In the genomic region with DNA sequence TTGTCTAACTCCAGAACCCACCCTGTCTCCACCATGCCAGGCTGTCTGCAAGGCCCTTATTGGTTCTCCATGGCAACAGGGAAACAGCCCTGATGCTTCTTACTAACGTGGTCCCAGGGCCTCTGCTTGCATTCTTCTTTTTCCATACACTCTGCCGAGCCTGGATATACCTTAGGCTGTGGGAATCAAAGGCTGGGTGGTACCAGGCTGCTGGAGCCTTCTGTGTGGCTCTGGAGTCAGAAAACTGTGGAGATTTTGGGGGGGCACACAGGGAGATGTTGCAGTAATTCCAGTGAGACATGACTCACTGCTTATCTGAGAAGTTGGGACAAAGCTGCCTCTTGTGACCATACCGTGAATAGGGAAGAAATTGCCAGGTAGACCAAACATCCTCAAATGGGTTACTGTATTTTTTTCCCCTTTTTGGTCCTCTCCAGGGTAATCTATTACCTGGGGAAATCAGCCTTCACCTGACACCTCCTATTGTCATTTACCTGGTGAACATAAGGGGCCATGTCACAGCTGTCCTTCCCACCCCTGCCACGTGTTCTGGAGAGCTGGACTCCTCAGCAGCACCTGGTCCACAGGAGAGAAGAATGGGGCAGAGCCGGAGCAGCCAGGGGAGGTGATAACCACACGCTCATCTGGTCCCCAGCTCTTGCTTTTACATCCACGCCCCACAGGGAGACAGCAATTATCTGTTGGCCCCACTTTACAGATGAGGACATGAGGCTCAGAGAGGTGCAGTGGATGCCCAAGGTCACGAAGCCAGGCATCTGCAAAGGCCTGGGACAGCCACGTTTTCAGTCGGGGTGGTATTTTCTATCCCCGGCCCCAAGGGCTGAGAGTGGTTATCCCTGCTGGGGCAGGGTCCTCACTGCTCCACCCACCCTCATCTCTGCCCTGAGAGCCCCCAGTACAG, we compare ENCODE assay signal across 11 cellular contexts. TPM values are rescaled to one million over a fixed set of nuclear protein-coding genes. Genes with fewer than 3 reads are reported as not detected.
DNase-seq lines count a peak whose midpoint lies in the region; ATAC-seq and TF ChIP-seq lines count a peak whose summit lies in the region.
"Had no signal": no experiment of that assay in that cellular context is flagged by ENCODE, and none has a peak within 500 bp of the region (broad histone marks: within the 10 kb centered on the region; RNA-seq: fewer than 3 reads in every experiment).

No MANE protein-coding gene starts in this region.

- H3K9ac ChIP-seq in HCT116 (ENCODE audit: low read length) (0 out of 2 replicates have a peak overlapping the region, but pooled peaks have one; percentile 10), adipocyte (ENCODE audit: low read length) (peak overlapping the region; percentile 32), skeletal muscle satellite cell (ENCODE audit: low read depth, low read length) (no peak overlapping the region)

- DNase-seq in HCT116 (ENCODE audit: low read depth, low spot score) (no peak), adipocyte (ENCODE audit: low read depth) (peak; percentile 59), islet precursor cell (peak; percentile 60), HCEC 1CT (no peak), NCI-H510A (lab: John Stamatoyannopoulos, UW) (no peak)
- DNase-seq in activated CD8-positive, alpha-beta memory T cell treated with anti-CD3 and anti-CD28 coated beads, Interleukin-2, amount 50 U/mL, for 48 hours, result no peak
- DNase-seq: activated CD4-positive, alpha-beta T cell treated with anti-CD3 and anti-CD28 coated beads, Interleukin-2, amount 10 ng/mL, durations not matched to agents 24 days and 14 days; activated effector memory CD4-positive, alpha-beta T cell treated with anti-CD3 and anti-CD28 coated beads, Interleukin-2, amount 50 U/mL, for 16 hours; MM.1S had no signal

- peaks cover 91% of the 10 kb centered on the region for H3K79me2 ChIP-seq in HCT116 (ENCODE audit: insufficient read depth, low read length)

- no peak for TF ChIP-seq POLR2A in HCT116 (IDR thresholded peaks at IDR 0.05; ENCODE audit: borderline replicate concordance, extremely low read depth, insufficient read depth, insufficient read length)

- intact Hi-C loops in HCT116 (cut with micrococcal nuclease), result no loop called here

- H3K4me2 ChIP-seq in HCT116 (ENCODE audit: low read length), result peak overlapping the region; percentile 100
- H3K4me2 ChIP-seq in skeletal muscle satellite cell (ENCODE audit: low read length), result peak overlapping the region; percentile 39

- H3K4me1 ChIP-seq in HCT116 (ENCODE audit: control insufficient read depth in 1 of 2, insufficient read depth in 2 of 2, low read length in 2 of 2) (peaks cover 38 to 70% of the 10 kb centered on the region in 2 experiments), adipocyte (ENCODE audit: control insufficient read depth, insufficient read depth, low read length) (peaks cover 75% of the 10 kb centered on the region), skeletal muscle satellite cell (ENCODE audit: control insufficient read depth, insufficient read depth, low read length) (peaks cover 81% of the 10 kb centered on the region)

- no TSS peak for BruUV-seq in HCT116 (replicated peaks; lab: Mats Ljungman, UMichigan)

- ATAC-seq in HCT116 (no peak), GM19452 (IDR thresholded peaks at IDR 0.05; ENCODE audit: unreplicated experiment) (no peak)

- RAD21 ChIA-PET in HCT116 (lab: Charles Lee; ENCODE audit: low non-redundant PET in 1 of 2, low total read pairs in 2 of 2, uncharacterized antibody in 2 of 2, unreplicated experiment in 2 of 2), result no interaction called here

- no peaks in the 10 kb centered on the region for H3K27me3 ChIP-seq in HCT116 (ENCODE audit: insufficient read depth, low read length)
- no peaks in the 10 kb centered on the region for H3K27me3 ChIP-seq in adipocyte (replicated peaks; ENCODE audit: control insufficient read depth, insufficient read depth, low read length)
- H3K27me3 ChIP-seq in skeletal muscle satellite cell (ENCODE audit: control insufficient read depth, insufficient read depth, low read length), result no peaks in the 10 kb centered on the region

- H3K9me3 ChIP-seq in HCT116 (ENCODE audit: control insufficient read depth in 1 of 2, insufficient read depth in 1 of 2, low read depth in 1 of 2, low read length in 2 of 2) (no peaks in the 10 kb centered on the region), adipocyte (ENCODE audit: control insufficient read depth, low read length) (no peaks in the 10 kb centered on the region), skeletal muscle satellite cell (replicated peaks; ENCODE audit: low read length) (no peaks in the 10 kb centered on the region)

- H3K4me3 ChIP-seq in HCT116 (replicated peaks in 1 of 2; ENCODE audit: low read depth in 1 of 2, low read length in 2 of 2) (no peak overlapping the region), adipocyte (ENCODE audit: low read length) (peak overlapping the region; percentile 56), skeletal muscle satellite cell (ENCODE audit: low read length) (no peak overlapping the region)

- H3K9me2 ChIP-seq in HCT116 (ENCODE audit: insufficient read depth), result no peaks in the 10 kb centered on the region

- no peak overlapping the region for H3K27ac ChIP-seq in HCT116 (ENCODE audit: low read depth, low read length)

- CTCF ChIA-PET in HCT116 (lab: Charles Lee), result no interaction called here

- TF ChIP-seq CTCF in HCT116 (IDR thresholded peaks at IDR 0.05 in 2 of 3, conservative IDR thresholded peaks at IDR 0.05 in 1 of 3; ENCODE audit: borderline replicate concordance in 1 of 3, insufficient read depth in 1 of 3, low read depth in 2 of 3, low read length in 2 of 3), result no peak

- POLR2A ChIA-PET in HCT116 (lab: Charles Lee), result no interaction called here

- no peak overlapping the region for H2AFZ ChIP-seq in HCT116 (ENCODE audit: low read depth, low read length, poor library complexity, severe bottlenecking)

- no peaks in the 10 kb centered on the region for H4K20me1 ChIP-seq in HCT116 (ENCODE audit: insufficient read depth)

- H3K36me3 ChIP-seq in HCT116 (ENCODE audit: control insufficient read depth in 1 of 2, insufficient read depth in 2 of 2, low read length in 2 of 2) (no peaks in the 10 kb centered on the region), adipocyte (ENCODE audit: control insufficient read depth, insufficient read depth, low read length, severe bottlenecking) (peaks cover 10% of the 10 kb centered on the region), skeletal muscle satellite cell (ENCODE audit: insufficient read depth, low read length) (peaks cover 19% of the 10 kb centered on the region)

- TF ChIP-seq RAD21 in HCT116 (IDR thresholded peaks at IDR 0.05; ENCODE audit: low read depth), result no peak

TF ChIP-seq in HCT116, 20 proteins besides CTCF, POLR2A, EP300 and RAD21:
- no peak for TF ChIP-seq ELF1 (IDR thresholded peaks at IDR 0.05; ENCODE audit: borderline replicate concordance, low read depth)

RNA-seq across cellular contexts. Expression of a gene that starts 4.6 kb away (rescaled TPM):
- 10.6 TPM for total RNA-seq in HCT116 (2021; ENCODE audit: unreplicated experiment)
- 7.3 and 7.8 TPM in 2 replicates for polyA plus RNA-seq in HCT116 (2012)
- 19.3 and 25.3 TPM in 2 replicates for total RNA-seq in skeletal muscle satellite cell (2012; rRNA removed)

Comparison
In these comparisons a context has a peak if more than half of its experiments do, and no peak if none do; other contexts are left out.
1. DNase-seq: peak in adipocyte (single experiment) and islet precursor cell (single experiment); none in HCT116 (single experiment), activated CD8-positive, alpha-beta memory T cell treated with anti-CD3 and anti-CD28 coated beads, Interleukin-2, amount 50 U/mL, for 48 hours (single experiment), HCEC 1CT (single experiment) and NCI-H510A (single experiment).